Comparison of ENCODE assay signal across 11 cellular contexts in genomic region chr9:37301369-37302172, GRCh38.
DNase-seq lines count a peak whose midpoint lies in the region; ATAC-seq and TF ChIP-seq lines count a peak whose summit lies in the region.
"Had no signal": no experiment of that assay in that cellular context is flagged by ENCODE, and none has a peak within 500 bp of the region (broad histone marks: within the 10 kb centered on the region; RNA-seq: fewer than 3 reads in every experiment).

No MANE protein-coding gene starts in this region.

- H3K27ac ChIP-seq in A673 (ENCODE audit: low read depth, low read length, poor library complexity, severe bottlenecking): peak overlapping the region; percentile 6
- H3K27ac ChIP-seq in DND-41 (ENCODE audit: low read length): peak overlapping the region; percentile 54
- peak overlapping the region; percentile 81 for H3K27ac ChIP-seq in OCI-LY3 (ENCODE audit: low read length)
- H3K27ac ChIP-seq in aorta (ENCODE audit: low read depth in 1 of 2, low read length in 2 of 2): no peak overlapping the region
- H3K27ac ChIP-seq in upper lobe of left lung: no peak overlapping the region
- H3K27ac ChIP-seq: cardiac muscle cell had no signal

- H3K9ac ChIP-seq in DND-41 (ENCODE audit: low read depth, low read length) (no peak overlapping the region), OCI-LY3 (ENCODE audit: low read length) (peak overlapping the region; percentile 56)

- H2AFZ ChIP-seq in DND-41 (ENCODE audit: low read depth, low read length) (no peak overlapping the region), OCI-LY3 (ENCODE audit: low read depth, low read length) (no peak overlapping the region)

- intact Hi-C loops in A673 (cut with micrococcal nuclease; ENCODE audit: unreplicated experiment): no loop called here
- intact Hi-C loops in dendritic cell treated with granulocyte-macrophage colony-stimulating factor and Interleukin-4, amounts not matched to agents 40 ng/mL and 50 ng/mL, for 4 days (cut with micrococcal nuclease): no loop called here
- intact Hi-C loops in posterior vena cava (cut with DNase I): no loop called here
- intact Hi-C loops in aorta (cut with DNase I): no loop called here

- H3K27me3 ChIP-seq in A673 (replicated peaks; ENCODE audit: insufficient read depth, low read depth, low read length, poor library complexity) (no peaks in the 10 kb centered on the region), DND-41 (ENCODE audit: insufficient read depth, low read length, poor library complexity) (no peaks in the 10 kb centered on the region), OCI-LY3 (ENCODE audit: low read depth, low read length) (no peaks in the 10 kb centered on the region), aorta (ENCODE audit: control insufficient read depth in 1 of 2, insufficient read depth in 2 of 2, low read length in 1 of 2) (no peaks in the 10 kb centered on the region), upper lobe of left lung (no peaks in the 10 kb centered on the region)
- H3K27me3 ChIP-seq: cardiac muscle cell had no signal

- no peak for TF ChIP-seq EP300 in upper lobe of left lung (IDR thresholded peaks at IDR 0.05)

- H3K36me3 ChIP-seq in A673 (ENCODE audit: insufficient read depth, low read length, poor library complexity, severe bottlenecking): no peaks in the 10 kb centered on the region
- peaks cover 11% of the 10 kb centered on the region for H3K36me3 ChIP-seq in DND-41 (ENCODE audit: insufficient read depth, low read length)
- no peaks in the 10 kb centered on the region for H3K36me3 ChIP-seq in OCI-LY3 (replicated peaks; ENCODE audit: low read depth, low read length)
- H3K36me3 ChIP-seq in aorta (ENCODE audit: control insufficient read depth in 1 of 2, insufficient read depth in 2 of 2, low read length in 1 of 2): peaks cover 0 to 4% of the 10 kb centered on the region in 2 donors
- H3K36me3 ChIP-seq in upper lobe of left lung: peaks cover 0 to 24% (median 0%) of the 10 kb centered on the region in 4 donors
- H3K36me3 ChIP-seq: cardiac muscle cell had no signal

- H3K9me3 ChIP-seq in A673 (ENCODE audit: low read depth, low read length, poor library complexity, severe bottlenecking) (no peaks in the 10 kb centered on the region), DND-41 (ENCODE audit: insufficient read depth, low read length, severe bottlenecking) (no peaks in the 10 kb centered on the region), OCI-LY3 (ENCODE audit: insufficient read depth, low read length) (no peaks in the 10 kb centered on the region), aorta (ENCODE audit: control insufficient read depth, low read length) (no peaks in the 10 kb centered on the region), upper lobe of left lung (no peaks in the 10 kb centered on the region)

- POLR2A ChIA-PET in A673 (lab: Charles Lee; ENCODE audit: low non-redundant PET): no interaction called here

- ATAC-seq in DND-41 (ENCODE audit: insufficient read depth, low read depth) (peak; percentile 42; the same call in 2 of the 3 replicates), aorta (ENCODE audit: low FRiP score) (no peak), upper lobe of left lung (ENCODE audit: low FRiP score in 2 of 2) (no peak)

- H3K27me3 Mint-ChIP-seq in dendritic cell treated with granulocyte-macrophage colony-stimulating factor and Interleukin-4, amounts not matched to agents 40 ng/mL and 50 ng/mL, for 4 days: no peaks in the 10 kb centered on the region

- peaks cover 52% of the 10 kb centered on the region for H3K36me3 Mint-ChIP-seq in dendritic cell treated with granulocyte-macrophage colony-stimulating factor and Interleukin-4, amounts not matched to agents 40 ng/mL and 50 ng/mL, for 4 days (ENCODE audit: low read depth)

- TF ChIP-seq POLR2A in upper lobe of left lung (IDR thresholded peaks at IDR 0.05): no peak

- no TSS peak for BruUV-seq in A673 (replicated peaks; lab: Mats Ljungman, UMichigan)

- peak overlapping the region; percentile 41 for H3K27ac Mint-ChIP-seq in dendritic cell treated with granulocyte-macrophage colony-stimulating factor and Interleukin-4, amounts not matched to agents 40 ng/mL and 50 ng/mL, for 4 days

- whole genome bisulfite sequencing in aorta, 2 donors: 62 to 95% methylated on average over 3 of the region's 3 CpGs
- 62 to 78% methylated on average over 3 of the region's 3 CpGs for WGBS in upper lobe of left lung, 2 donors

- H4K20me1 ChIP-seq in DND-41 (ENCODE audit: insufficient read depth, low read length) (peaks cover 6% of the 10 kb centered on the region; the same call in 1 of the 2 replicates), OCI-LY3 (ENCODE audit: insufficient read depth, low read length) (no peaks in the 10 kb centered on the region)

- no peaks in the 10 kb centered on the region for H3K9me3 Mint-ChIP-seq in dendritic cell treated with granulocyte-macrophage colony-stimulating factor and Interleukin-4, amounts not matched to agents 40 ng/mL and 50 ng/mL, for 4 days

- H3K4me1 ChIP-seq in A673 (ENCODE audit: insufficient read depth, low read length, poor library complexity, severe bottlenecking) (peaks cover 28% of the 10 kb centered on the region), DND-41 (ENCODE audit: insufficient read depth, low read length) (peaks cover 35% of the 10 kb centered on the region), OCI-LY3 (ENCODE audit: low read length) (peaks cover 64% of the 10 kb centered on the region), aorta (ENCODE audit: control insufficient read depth in 1 of 2, insufficient read depth in 2 of 2, low read length in 2 of 2) (no peaks in the 10 kb centered on the region), upper lobe of left lung (peaks cover 0 to 3% (median 0%) of the 10 kb centered on the region in 4 donors)

- H3K4me2 ChIP-seq in DND-41 (ENCODE audit: insufficient read depth, low read length) (peak overlapping the region; percentile 43; the same call in 1 of the 2 replicates), OCI-LY3 (ENCODE audit: low read length) (peak overlapping the region; percentile 55)

- CTCF ChIA-PET in A673 (lab: Charles Lee): no interaction called here

- peaks cover 24% of the 10 kb centered on the region for H3K79me2 ChIP-seq in DND-41 (ENCODE audit: insufficient read depth, low read length)
- peaks cover 52% of the 10 kb centered on the region for H3K79me2 ChIP-seq in OCI-LY3 (ENCODE audit: low read length)

- DNase-seq in A673 (ENCODE audit: low spot score) (no peak), DND-41 (no peak), posterior vena cava (ENCODE audit: low spot score) (no peak), aorta (no peak), upper lobe of left lung (no peak), NK-92 (lab: John Stamatoyannopoulos, UW; ENCODE audit: unreplicated experiment) (no peak)
- DNase-seq: mammary epithelial cell, posterior cingulate gyrus had no signal

- no peak overlapping the region for H3K4me3 Mint-ChIP-seq in dendritic cell treated with granulocyte-macrophage colony-stimulating factor and Interleukin-4, amounts not matched to agents 40 ng/mL and 50 ng/mL, for 4 days

- no peak overlapping the region for H3K4me3 ChIP-seq in A673 (ENCODE audit: low read depth, low read length, poor library complexity, severe bottlenecking)
- no peak overlapping the region for H3K4me3 ChIP-seq in DND-41 (ENCODE audit: low read depth in 1 of 2, low read length in 2 of 2)
- peak overlapping the region; percentile 21 for H3K4me3 ChIP-seq in OCI-LY3 (ENCODE audit: low read length)
- H3K4me3 ChIP-seq in aorta (ENCODE audit: low read length in 2 of 2): no peak overlapping the region
- H3K4me3 ChIP-seq in upper lobe of left lung: no peak overlapping the region
- H3K4me3 ChIP-seq: cardiac muscle cell had no signal

- TF ChIP-seq CTCF in A673 (conservative IDR thresholded peaks at IDR 0.05; ENCODE audit: low read depth, low read length) (no peak), DND-41 (IDR thresholded peaks at IDR 0.05; ENCODE audit: borderline replicate concordance, extremely low read depth, low read length, poor library complexity, severe bottlenecking) (peak; percentile 34), OCI-LY3 (IDR thresholded peaks at IDR 0.05; ENCODE audit: low read depth, low read length) (peak; percentile 27), upper lobe of left lung (IDR thresholded peaks at IDR 0.05) (no peak)

- H3K4me1 Mint-ChIP-seq in dendritic cell treated with granulocyte-macrophage colony-stimulating factor and Interleukin-4, amounts not matched to agents 40 ng/mL and 50 ng/mL, for 4 days (ENCODE audit: low read depth): peaks cover 16% of the 10 kb centered on the region

Comparison
In these comparisons a context has a peak if more than half of its experiments do, and no peak if none do; other contexts are left out.
1. H3K27ac ChIP-seq: peak in A673 (single experiment), DND-41 (single experiment) and OCI-LY3 (single experiment); none in aorta (0 of 2) and upper lobe of left lung (0 of 4).
2. CTCF ChIP-seq: peak in DND-41 (single experiment) and OCI-LY3 (single experiment); none in A673 (single experiment) and upper lobe of left lung (0 of 6).